25 cellular contexts compared by ENCODE assay signal in the genomic region with DNA sequence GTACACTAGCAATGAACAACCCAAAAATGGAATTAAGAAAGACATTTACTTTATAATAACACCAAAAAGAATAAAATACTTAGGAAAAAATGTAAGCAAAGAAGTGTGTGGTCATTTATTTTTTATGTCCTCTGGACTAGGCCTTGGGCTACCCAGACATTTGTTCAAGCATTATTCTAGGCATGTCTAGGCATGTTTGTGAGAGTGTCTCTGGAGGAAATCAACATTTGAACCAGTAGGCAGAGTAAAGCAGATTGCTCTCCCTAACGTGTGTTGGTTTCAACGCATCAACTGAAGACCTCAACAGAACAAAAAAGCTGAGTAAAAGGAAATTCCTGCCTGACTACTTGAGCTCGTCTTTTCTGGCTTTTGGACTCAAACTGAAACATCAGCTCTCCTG.
A peak's percentile ranks its signal among the peaks of the same experiment; 100 is the strongest.
DNase-seq lines count a peak whose midpoint lies in the region; ATAC-seq, FAIRE-seq and TF ChIP-seq lines count a peak whose summit lies in the region.
"Had no signal": no experiment of that assay in that cellular context is flagged by ENCODE, and none has a peak within 500 bp of the region (broad histone marks: within the 10 kb centered on the region; RNA-seq: fewer than 3 reads in every experiment).

No MANE protein-coding gene starts in this region.

- H4K20me1 ChIP-seq in H9 (ENCODE audit: control insufficient read depth, insufficient read depth, insufficient read length) = no peaks in the 10 kb centered on the region
- H4K20me1 ChIP-seq in H1 (replicated peaks in 1 of 2; ENCODE audit: control insufficient read depth in 1 of 2, insufficient read depth in 2 of 2, low read length in 2 of 2) = no peaks in the 10 kb centered on the region

- H4K91ac ChIP-seq in H9 (ENCODE audit: insufficient read length, low read depth, low read length) (no peak overlapping the region), H1 (replicated peaks; ENCODE audit: insufficient read length, low read length) (no peak overlapping the region)

- H3K14ac ChIP-seq in H9 (ENCODE audit: insufficient read depth, low read length) (no peak overlapping the region), H1 (ENCODE audit: insufficient read length) (no peak overlapping the region)

- H4K5ac ChIP-seq in H9 (ENCODE audit: insufficient read length, low read depth, low read length) = no peak overlapping the region
- H4K5ac ChIP-seq in H1 (ENCODE audit: insufficient read length, low read depth, low read length) = no peak overlapping the region
- no peak overlapping the region for H4K5ac ChIP-seq in mesendoderm (ENCODE audit: low read length)

- H3K23ac ChIP-seq in H9 (ENCODE audit: insufficient read length, low read depth, low read length) (no peak overlapping the region), H1 (ENCODE audit: insufficient read length) (no peak overlapping the region), mesendoderm (ENCODE audit: low read length) (no peak overlapping the region)

- H3K4me1 ChIP-seq in H9 (ENCODE audit: insufficient read depth, low read length) (no peaks in the 10 kb centered on the region), H1 (replicated peaks in 1 of 4; ENCODE audit: control insufficient read depth in 3 of 4, insufficient read depth in 4 of 4, low read length in 3 of 4) (no peaks in the 10 kb centered on the region), mesendoderm (ENCODE audit: control insufficient read depth, low read depth, low read length) (no peaks in the 10 kb centered on the region)
- H3K4me1 ChIP-seq: psoas muscle, upper lobe of left lung had no signal

- H3K27ac ChIP-seq in H9 (ENCODE audit: insufficient read length, low read depth, low read length) = no peak overlapping the region
- H3K27ac ChIP-seq in H1 (ENCODE audit: low read depth, low read length) = no peak overlapping the region
- H3K27ac ChIP-seq in mesendoderm (ENCODE audit: low read depth, low read length) = no peak overlapping the region
- H3K27ac ChIP-seq: neutrophil, psoas muscle, upper lobe of left lung had no signal

- H2BK120ac ChIP-seq in H9 (ENCODE audit: low read depth, low read length, poor library complexity, severe bottlenecking) = no peak overlapping the region
- no peak overlapping the region for H2BK120ac ChIP-seq in H1 (replicated peaks; ENCODE audit: low read depth, low read length)
- no peak overlapping the region for H2BK120ac ChIP-seq in mesendoderm (ENCODE audit: low read depth, low read length)

- H2AK5ac ChIP-seq in H9 (ENCODE audit: insufficient read length, low read length) (no peak overlapping the region), H1 (ENCODE audit: low read depth, low read length) (no peak overlapping the region), mesendoderm (ENCODE audit: low read length) (no peak overlapping the region)

- no peak overlapping the region for H3T11ph ChIP-seq in H9 (ENCODE audit: low read length)

- intact Hi-C loops in activated T-helper 2 cell treated with anti-CD3 and anti-CD28 coated beads, Interferon-gamma antibody, Interleukin-2, Interleukin-4, amounts not matched to agents 10 μg/mL and 5 μg/mL and 100 μg/mL, durations not matched to agents 14 hours and 24 hours and 36 hours (cut with micrococcal nuclease) = loop anchor here (10.0 kb wide), 2 partner anchors 95 to 235 kb away; a partner anchor contains a TSS

- TF ChIP-seq POLR2A in H1 (IDR thresholded peaks at IDR 0.05; ENCODE audit: control extremely low read depth in 1 of 2, low read depth in 2 of 2, low read length in 2 of 2) = no peak

- H3K4ac ChIP-seq in H9 (ENCODE audit: low read depth, low read length) (no peak overlapping the region), H1 (replicated peaks; ENCODE audit: insufficient read length, low read depth, low read length) (no peak overlapping the region), mesendoderm (ENCODE audit: low read depth, low read length) (no peak overlapping the region)

- no peak overlapping the region for H4K8ac ChIP-seq in H9 (replicated peaks; ENCODE audit: insufficient read length, low read depth, low read length)
- H4K8ac ChIP-seq in H1 (ENCODE audit: extremely low read depth, insufficient read depth, low read length) = no peak overlapping the region
- H4K8ac ChIP-seq in mesendoderm (ENCODE audit: low read depth, low read length) = peak overlapping the region; percentile 56

- no peak for TF ChIP-seq CTCF in H9 (conservative IDR thresholded peaks at IDR 0.05)
- TF ChIP-seq CTCF in H1 (IDR thresholded peaks at IDR 0.05; ENCODE audit: control extremely low read depth in 1 of 3, insufficient read depth in 1 of 3, low read depth in 1 of 3, low read length in 3 of 3) = no peak

- no peak for ATAC-seq in activated T-cell treated with anti-CD3 and anti-CD28 coated beads, Interleukin-2, amount 50 U/mL, for 72 hours (replicated peaks in 1 of 2)
- ATAC-seq in activated naive CD4-positive, alpha-beta T cell treated with anti-CD3 and anti-CD28 coated beads, Interleukin-2, amount 50 U/mL, for 72 hours = no peak
- ATAC-seq: K562, psoas muscle had no signal

- no peak overlapping the region for H2BK5ac ChIP-seq in H9 (ENCODE audit: insufficient read length, low read length)
- H2BK5ac ChIP-seq in H1 (ENCODE audit: low read depth, low read length) = no peak overlapping the region; the same call in 1 of the 2 replicates
- no peak overlapping the region for H2BK5ac ChIP-seq in mesendoderm (ENCODE audit: low read length)

- H3K18ac ChIP-seq in H9 (ENCODE audit: insufficient read length, low read depth, low read length) (no peak overlapping the region), H1 (ENCODE audit: extremely low read depth, low read length) (no peak overlapping the region), mesendoderm (ENCODE audit: low read length) (no peak overlapping the region)

- H3K4me1 Mint-ChIP-seq in H9 = peaks cover 0 to 2% of the 10 kb centered on the region in 2 experiments; a peak in 1 of 4 replicates
- peaks cover 12% of the 10 kb centered on the region for H3K4me1 Mint-ChIP-seq in activated T-helper 2 cell treated with anti-CD3 and anti-CD28 coated beads, Interferon-gamma antibody, Interleukin-2, Interleukin-4, amounts not matched to agents 10 μg/mL and 5 μg/mL and 100 μg/mL, durations not matched to agents 14 hours and 24 hours and 36 hours (ENCODE audit: low read depth)
- peaks cover 14% of the 10 kb centered on the region for H3K4me1 Mint-ChIP-seq in activated T-cell treated with anti-CD3 and anti-CD28 coated beads, Interleukin-2, amount 50 U/mL, for 72 hours (ENCODE audit: low read depth)
- H3K4me1 Mint-ChIP-seq: activated B cell treated with CpG ODN at 0.5 μM for 24 hours; activated naive CD4-positive, alpha-beta T cell treated with anti-CD3 and anti-CD28 coated beads, Interleukin-2, amount 50 U/mL, for 24 hours had no signal

- no peak for TF ChIP-seq EP300 in H1 (IDR thresholded peaks at IDR 0.05; ENCODE audit: borderline replicate concordance in 1 of 2, low read depth in 2 of 2, low read length in 2 of 2)

- peak overlapping the region in 1 of 3 experiments; percentile 65; a peak in 2 of 7 replicates for H3K27ac Mint-ChIP-seq in H9
- no peak overlapping the region for H3K27ac Mint-ChIP-seq in activated T-helper 2 cell treated with anti-CD3 and anti-CD28 coated beads, Interferon-gamma antibody, Interleukin-2, Interleukin-4, amounts not matched to agents 10 μg/mL and 5 μg/mL and 100 μg/mL, durations not matched to agents 14 hours and 24 hours and 36 hours
- no peak overlapping the region for H3K27ac Mint-ChIP-seq in activated T-cell treated with anti-CD3 and anti-CD28 coated beads, Interleukin-2, amount 50 U/mL, for 72 hours
- no peak overlapping the region for H3K27ac Mint-ChIP-seq in activated naive CD4-positive, alpha-beta T cell treated with anti-CD3 and anti-CD28 coated beads, Interleukin-2, amount 50 U/mL, for 72 hours
- H3K27ac Mint-ChIP-seq: activated B cell treated with CpG ODN at 0.5 μM for 24 hours; activated naive CD4-positive, alpha-beta T cell treated with anti-CD3 and anti-CD28 coated beads, Interleukin-2, amount 50 U/mL, for 24 hours; activated T-helper 1 cell treated with anti-CD3 and anti-CD28 coated beads, Interleukin-12 subunit alpha, Interleukin-12 subunit beta, Interleukin-2, Interleukin-4 antibody, amounts not matched to agents 30 ng/mL and 10 ng/mL and 1 ng/mL, durations not matched to agents 14 hours and 24 hours and 36 hours; CD4-positive, alpha-beta T cell had no signal

- WGBS in H9 (ENCODE audit: extremely low coverage, insufficient read length, low lambda C conversion rate) = no CpG with 5 or more reads among the region's 3 CpGs
- 75% methylated on average over 3 of the region's 3 CpGs; no CpG with 5 or more reads in 1 of the 2 experiments for WGBS in H1 (ENCODE audit: extremely low coverage in 1 of 2, insufficient coverage in 1 of 2, insufficient read length in 1 of 2, insufficient replicate concordance in 2 of 2, low coverage in 1 of 2, low lambda C conversion rate in 2 of 2, missing lambda C conversion rate in 1 of 2), 2 experiments
- WGBS in mesendoderm (ENCODE audit: extremely low coverage, insufficient coverage, low lambda C conversion rate) = no CpG with 5 or more reads among the region's 3 CpGs

- H2BK12ac ChIP-seq in H9 (ENCODE audit: insufficient read length, low read depth, low read length) (no peak overlapping the region), H1 (ENCODE audit: low read depth, low read length) (no peak overlapping the region)

- TF ChIP-seq RAD21 in H1 (IDR thresholded peaks at IDR 0.05 in 1 of 2, conservative IDR thresholded peaks at IDR 0.05 in 1 of 2; ENCODE audit: low read depth in 2 of 2, low read length in 2 of 2) = no peak

- 0 out of 2 replicates have a peak, but pooled peaks cover 1% of the 10 kb centered on the region for H3K27me3 Mint-ChIP-seq in H9 (ENCODE audit: low read depth)
- H3K27me3 Mint-ChIP-seq in activated T-helper 2 cell treated with anti-CD3 and anti-CD28 coated beads, Interferon-gamma antibody, Interleukin-2, Interleukin-4, amounts not matched to agents 10 μg/mL and 5 μg/mL and 100 μg/mL, durations not matched to agents 14 hours and 24 hours and 36 hours (ENCODE audit: low read depth) = no peaks in the 10 kb centered on the region
- H3K27me3 Mint-ChIP-seq in activated T-cell treated with anti-CD3 and anti-CD28 coated beads, Interleukin-2, amount 50 U/mL, for 72 hours (ENCODE audit: low read depth) = peaks cover 10% of the 10 kb centered on the region
- H3K27me3 Mint-ChIP-seq: activated B cell treated with CpG ODN at 0.5 μM for 24 hours had no signal

- H2BK15ac ChIP-seq in H9 (ENCODE audit: low read depth, low read length) (no peak overlapping the region), H1 (ENCODE audit: low read length) (no peak overlapping the region), mesendoderm (replicated peaks; ENCODE audit: low read depth) (no peak overlapping the region)

- CTCF ChIA-PET in H1 (lab: Charles Lee; ENCODE audit: partially characterized antibody) = interaction anchor here (1.0 to 1.2 kb wide), 4 partner anchors 13 to 142 kb away, joined by 3 to 5 read pairs (median 4); no protein-coding TSS in a partner anchor

- POLR2A ChIA-PET in H1 (lab: Charles Lee; ENCODE audit: partially characterized antibody) = no interaction called here

- DNase-seq in DMS53 (lab: John Stamatoyannopoulos, UW) (peak; percentile 55), DMS53 treated with DMSO at 0.1 percent for 48 hours (lab: John Stamatoyannopoulos, UW; ENCODE audit: unreplicated experiment) (no peak), H9 (no peak), H1 (ENCODE audit: low read depth in 1 of 2, low spot score in 2 of 2) (no peak), mesendoderm (no peak)
- DNase-seq in activated T-helper 2 cell treated with anti-CD3 and anti-CD28 coated beads, Interferon-gamma antibody, Interleukin-2, Interleukin-4, amounts not matched to agents 10 μg/mL and 5 μg/mL and 100 μg/mL, durations not matched to agents 14 hours and 24 hours and 36 hours (ENCODE audit: low spot score) = no peak
- no peak for DNase-seq in activated T-cell treated with anti-CD3 and anti-CD28 coated beads, Interleukin-2, amount 50 U/mL, for 72 hours
- no peak for DNase-seq in activated naive CD4-positive, alpha-beta T cell treated with anti-CD3 and anti-CD28 coated beads, Interleukin-2, amount 50 U/mL, for 72 hours (ENCODE audit: low spot score in 2 of 2)
- DNase-seq: 8988T; activated B cell treated with CpG ODN at 0.5 μM for 24 hours; anterior cingulate cortex; caudate nucleus; CD4-positive, alpha-beta T cell; foreskin fibroblast; NCI-H187; NK-92 treated with Interleukin-12 subunit alpha and Interleukin-12 subunit beta, amount 100 ng/mL, for 24 hours; psoas muscle; stimulated activated CD8-positive, alpha-beta memory T cell treated with anti-CD3 and anti-CD28 coated beads, Interleukin-4, amount 100 ng/mL, for 48 hours; SW 1271; upper lobe of left lung had no signal

- H3K9me3 ChIP-seq in H9 (ENCODE audit: control insufficient read depth, low read depth, low read length) (no peaks in the 10 kb centered on the region), H1 (ENCODE audit: insufficient read depth in 2 of 2, low read depth in 1 of 2, low read length in 1 of 2) (0 out of 4 replicates have a peak, but pooled peaks cover 4 to 5% of the 10 kb centered on the region in 2 experiments)
- H3K9me3 ChIP-seq: neutrophil, psoas muscle had no signal

- H3K79me1 ChIP-seq in H9 (ENCODE audit: insufficient read depth, low read depth, low read length, poor library complexity, severe bottlenecking) (no peaks in the 10 kb centered on the region), H1 (ENCODE audit: low read depth, low read length) (no peaks in the 10 kb centered on the region), mesendoderm (ENCODE audit: low read length) (no peaks in the 10 kb centered on the region)

- no peak for FAIRE-seq in H1 (lab: Jason Lieb, UNC)
- FAIRE-seq: endometrium, K562 had no signal

- H3K27me3 ChIP-seq in H9 (ENCODE audit: insufficient read depth, low read length) (no peaks in the 10 kb centered on the region), H1 (replicated peaks in 1 of 4; ENCODE audit: control insufficient read depth in 3 of 4, extremely low read depth in 1 of 4, insufficient read depth in 3 of 4, low read length in 3 of 4) (no peaks in the 10 kb centered on the region), mesendoderm (ENCODE audit: insufficient read depth, low read length, poor library complexity) (no peaks in the 10 kb centered on the region)
- H3K27me3 ChIP-seq: neutrophil, upper lobe of left lung had no signal

- H2BK20ac ChIP-seq in H9 (ENCODE audit: low read depth, low read length, poor library complexity, severe bottlenecking) = no peak overlapping the region
- no peak overlapping the region for H2BK20ac ChIP-seq in H1 (ENCODE audit: low read length)

- H3K4me2 ChIP-seq in H9 (ENCODE audit: insufficient read depth, insufficient read length, low read length) = no peak overlapping the region
- no peak overlapping the region for H3K4me2 ChIP-seq in H1 (ENCODE audit: insufficient read depth in 1 of 2, low read depth in 2 of 2, low read length in 2 of 2)
- H3K4me2 ChIP-seq in mesendoderm (ENCODE audit: low read length) = no peak overlapping the region

- H3K36me3 Mint-ChIP-seq in H9 (ENCODE audit: insufficient read depth in 1 of 3, low read depth in 3 of 3) = peaks cover 3 to 14% (median 6%) of the 10 kb centered on the region in 3 experiments
- H3K36me3 Mint-ChIP-seq in activated T-helper 2 cell treated with anti-CD3 and anti-CD28 coated beads, Interferon-gamma antibody, Interleukin-2, Interleukin-4, amounts not matched to agents 10 μg/mL and 5 μg/mL and 100 μg/mL, durations not matched to agents 14 hours and 24 hours and 36 hours (ENCODE audit: low read depth) = no peaks in the 10 kb centered on the region
- peaks cover 1 to 2% of the 10 kb centered on the region in 2 donors for H3K36me3 Mint-ChIP-seq in activated T-cell treated with anti-CD3 and anti-CD28 coated beads, Interleukin-2, amount 50 U/mL, for 72 hours (ENCODE audit: insufficient read depth in 2 of 2)
- peaks cover 4 to 7% of the 10 kb centered on the region in 2 donors for H3K36me3 Mint-ChIP-seq in activated naive CD4-positive, alpha-beta T cell treated with anti-CD3 and anti-CD28 coated beads, Interleukin-2, amount 50 U/mL, for 72 hours
- H3K36me3 Mint-ChIP-seq: activated naive CD4-positive, alpha-beta T cell treated with anti-CD3 and anti-CD28 coated beads, Interleukin-2, amount 50 U/mL, for 24 hours had no signal

- no peaks in the 10 kb centered on the region for H3K36me3 ChIP-seq in H1 (ENCODE audit: control insufficient read depth in 2 of 4, insufficient read depth in 4 of 4, low read length in 3 of 4)
- H3K36me3 ChIP-seq in mesendoderm (ENCODE audit: control insufficient read depth, insufficient read depth, low read length) = no peaks in the 10 kb centered on the region
- H3K36me3 ChIP-seq: neutrophil, upper lobe of left lung had no signal

- peak overlapping the region; percentile 15 for H2AFZ ChIP-seq in H9 (ENCODE audit: low read length)
- peak overlapping the region; percentile 87 for H2AFZ ChIP-seq in H1 (ENCODE audit: low read length)

- no peak overlapping the region for H3K56ac ChIP-seq in H9 (ENCODE audit: insufficient read length, low read depth, low read length)
- H3K56ac ChIP-seq in H1 (replicated peaks; ENCODE audit: insufficient read length, low read depth, low read length) = no peak overlapping the region
- no peak overlapping the region for H3K56ac ChIP-seq in mesendoderm (ENCODE audit: low read length)

- H3K9me3 Mint-ChIP-seq in H9 = peaks cover 14 to 17% of the 10 kb centered on the region in 2 experiments
- H3K9me3 Mint-ChIP-seq in activated T-helper 2 cell treated with anti-CD3 and anti-CD28 coated beads, Interferon-gamma antibody, Interleukin-2, Interleukin-4, amounts not matched to agents 10 μg/mL and 5 μg/mL and 100 μg/mL, durations not matched to agents 14 hours and 24 hours and 36 hours = peaks cover 7% of the 10 kb centered on the region
- peaks cover 4 to 8% of the 10 kb centered on the region in 2 donors for H3K9me3 Mint-ChIP-seq in activated T-cell treated with anti-CD3 and anti-CD28 coated beads, Interleukin-2, amount 50 U/mL, for 72 hours
- peaks cover 6 to 9% of the 10 kb centered on the region in 2 donors for H3K9me3 Mint-ChIP-seq in activated naive CD4-positive, alpha-beta T cell treated with anti-CD3 and anti-CD28 coated beads, Interleukin-2, amount 50 U/mL, for 72 hours

- H3K9ac ChIP-seq in H9 (ENCODE audit: extremely low read depth, insufficient read length, low read length) (no peak overlapping the region), H1 (replicated peaks in 1 of 4; ENCODE audit: extremely low read depth in 1 of 4, low read depth in 3 of 4, low read length in 3 of 4) (no peak overlapping the region), mesendoderm (ENCODE audit: low read length) (no peak overlapping the region)

- H3K79me2 ChIP-seq in H9 (ENCODE audit: insufficient read depth, low read length) (no peaks in the 10 kb centered on the region), H1 (ENCODE audit: control insufficient read depth in 1 of 2, insufficient read depth in 2 of 2, low read length in 2 of 2) (no peaks in the 10 kb centered on the region), mesendoderm (ENCODE audit: control insufficient read depth, insufficient read depth, low read length) (no peaks in the 10 kb centered on the region)

- no peaks in the 10 kb centered on the region for H3K23me2 ChIP-seq in H9 (ENCODE audit: insufficient read length, low read depth, low read length, poor library complexity, severe bottlenecking)
- H3K23me2 ChIP-seq in H1 (ENCODE audit: low read depth, low read length) = no peaks in the 10 kb centered on the region

- no peak overlapping the region for H3K4me3 Mint-ChIP-seq in H9
- no peak overlapping the region for H3K4me3 Mint-ChIP-seq in activated T-helper 2 cell treated with anti-CD3 and anti-CD28 coated beads, Interferon-gamma antibody, Interleukin-2, Interleukin-4, amounts not matched to agents 10 μg/mL and 5 μg/mL and 100 μg/mL, durations not matched to agents 14 hours and 24 hours and 36 hours (ENCODE audit: low read depth)
- H3K4me3 Mint-ChIP-seq in activated T-cell treated with anti-CD3 and anti-CD28 coated beads, Interleukin-2, amount 50 U/mL, for 72 hours = no peak overlapping the region
- H3K4me3 Mint-ChIP-seq: activated B cell treated with CpG ODN at 0.5 μM for 24 hours; activated naive CD4-positive, alpha-beta T cell treated with anti-CD3 and anti-CD28 coated beads, Interleukin-2, amount 50 U/mL, for 24 hours; activated T-helper 1 cell treated with anti-CD3 and anti-CD28 coated beads, Interleukin-12 subunit alpha, Interleukin-12 subunit beta, Interleukin-2, Interleukin-4 antibody, amounts not matched to agents 30 ng/mL and 10 ng/mL and 1 ng/mL, durations not matched to agents 14 hours and 24 hours and 36 hours; CD4-positive, alpha-beta T cell had no signal

- no peak overlapping the region for H3K4me3 ChIP-seq in H1 (ENCODE audit: extremely low read depth in 1 of 4, insufficient read depth in 2 of 4, low read depth in 3 of 4, low read length in 4 of 4)
- H3K4me3 ChIP-seq in mesendoderm (ENCODE audit: low read length) = no peak overlapping the region
- H3K4me3 ChIP-seq: K562, psoas muscle, upper lobe of left lung had no signal
